Comparison of ENCODE assay signal across 8 cellular contexts in the genomic region with DNA sequence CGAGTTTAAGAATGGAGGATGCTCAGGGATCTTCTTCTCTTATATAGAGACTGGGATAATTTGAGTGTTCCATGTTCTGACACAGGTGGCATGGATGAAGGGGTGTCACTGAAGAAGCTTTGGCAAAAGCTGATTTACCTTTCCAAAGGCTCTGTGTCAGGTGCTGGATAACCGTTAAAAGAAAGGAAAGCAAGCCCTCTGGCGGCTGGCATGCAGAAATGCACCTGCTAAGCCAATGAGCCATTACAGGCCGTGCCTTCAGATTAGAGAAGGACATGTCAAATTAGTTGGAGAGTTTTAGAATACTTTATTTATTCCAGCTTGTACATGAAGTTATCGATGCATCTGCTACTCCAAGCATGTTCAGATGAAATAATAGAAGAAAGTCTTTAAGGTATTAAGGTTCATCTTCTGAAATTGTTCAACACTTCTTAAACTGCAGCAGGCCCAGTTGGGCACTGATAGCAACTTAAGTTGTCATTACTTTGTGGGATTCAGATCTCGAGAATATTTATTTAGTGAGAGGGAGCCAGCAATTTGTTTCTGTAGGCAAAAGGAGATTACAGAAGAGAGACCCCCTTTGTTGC.
DNase-seq lines count a peak whose midpoint lies in the region; ATAC-seq lines count a peak whose summit lies in the region.

No MANE protein-coding gene starts in this region.

- H3K4ac ChIP-seq in mesendoderm (ENCODE audit: low read depth, low read length): no peak overlapping the region

- no peaks in the 10 kb centered on the region for H3K79me1 ChIP-seq in mesendoderm (ENCODE audit: low read length)

- no peak overlapping the region for H2AK5ac ChIP-seq in mesendoderm (ENCODE audit: low read length)

- no peaks in the 10 kb centered on the region for H3K27me3 ChIP-seq in mesendoderm (ENCODE audit: insufficient read depth, low read length, poor library complexity)

- no peak overlapping the region for H2BK5ac ChIP-seq in mesendoderm (ENCODE audit: low read length)

- H3K4me1 Mint-ChIP-seq in activated T-cell treated with anti-CD3 and anti-CD28 coated beads, Interleukin-2, amount 50 U/mL, for 4 hours (ENCODE audit: low read depth): no peaks in the 10 kb centered on the region

- H3K4me3 ChIP-seq in mesendoderm (ENCODE audit: low read length): no peak overlapping the region

- H3K56ac ChIP-seq in mesendoderm (ENCODE audit: low read length): no peak overlapping the region

- no peaks in the 10 kb centered on the region for H3K36me3 ChIP-seq in mesendoderm (ENCODE audit: control insufficient read depth, insufficient read depth, low read length)

- H3K9me3 Mint-ChIP-seq in activated T-cell treated with anti-CD3 and anti-CD28 coated beads, Interleukin-2, amount 50 U/mL, for 4 hours: no peaks in the 10 kb centered on the region

- no peak overlapping the region for H2BK120ac ChIP-seq in mesendoderm (ENCODE audit: low read depth, low read length)

- no peak overlapping the region for H3K4me2 ChIP-seq in mesendoderm (ENCODE audit: low read length)

- no peak overlapping the region for H3K9ac ChIP-seq in mesendoderm (ENCODE audit: low read length)

- no peak overlapping the region for H4K5ac ChIP-seq in mesendoderm (ENCODE audit: low read length)

- no peaks in the 10 kb centered on the region for H3K27me3 Mint-ChIP-seq in activated T-cell treated with anti-CD3 and anti-CD28 coated beads, Interleukin-2, amount 50 U/mL, for 4 hours (ENCODE audit: low read depth)

- DNase-seq in activated T-cell treated with anti-CD3 and anti-CD28 coated beads, Interleukin-2, amount 50 U/mL, for 48 hours: peak; percentile 26
- DNase-seq in activated T-cell treated with anti-CD3 and anti-CD28 coated beads, Interleukin-2, amount 50 U/mL, for 4 hours: no peak
- DNase-seq in HT-29 (ENCODE audit: low spot score) (peak; percentile 38), RPMI7951 (ENCODE audit: low read depth) (peak; percentile 2), dermis blood vessel endothelial cell (peak; percentile 67), mesendoderm (peak; percentile 75)
- DNase-seq in effector CD4-positive, alpha-beta T cell: no peak

- H4K8ac ChIP-seq in mesendoderm (ENCODE audit: low read depth, low read length): no peak overlapping the region

- no peaks in the 10 kb centered on the region for H3K79me2 ChIP-seq in mesendoderm (ENCODE audit: control insufficient read depth, insufficient read depth, low read length)

- H3K36me3 Mint-ChIP-seq in activated T-cell treated with anti-CD3 and anti-CD28 coated beads, Interleukin-2, amount 50 U/mL, for 4 hours (ENCODE audit: insufficient read depth): no peaks in the 10 kb centered on the region

- no peak overlapping the region for H3K23ac ChIP-seq in mesendoderm (ENCODE audit: low read length)

- H3K4me1 ChIP-seq in mesendoderm (ENCODE audit: control insufficient read depth, low read depth, low read length): no peaks in the 10 kb centered on the region

- no peak for ATAC-seq in activated T-cell treated with anti-CD3 and anti-CD28 coated beads, Interleukin-2, amount 50 U/mL, for 4 hours
- ATAC-seq in GM21526 (IDR thresholded peaks at IDR 0.05; ENCODE audit: low FRiP score, unreplicated experiment): peak; percentile 96

- no peak overlapping the region for H2BK15ac ChIP-seq in mesendoderm (replicated peaks; ENCODE audit: low read depth)

- no peak overlapping the region for H3K4me3 Mint-ChIP-seq in activated T-cell treated with anti-CD3 and anti-CD28 coated beads, Interleukin-2, amount 50 U/mL, for 4 hours

- H3K27ac ChIP-seq in mesendoderm (ENCODE audit: low read depth, low read length): no peak overlapping the region

- no CpG with 5 or more reads among the region's 6 CpGs for WGBS in mesendoderm (ENCODE audit: extremely low coverage, insufficient coverage, low lambda C conversion rate)

- H3K18ac ChIP-seq in mesendoderm (ENCODE audit: low read length): no peak overlapping the region

Comparison
In these comparisons a context has a peak if more than half of its experiments do, and no peak if none do; other contexts are left out.
1. DNase-seq: peak in activated T-cell treated with anti-CD3 and anti-CD28 coated beads, Interleukin-2, amount 50 U/mL, for 48 hours (2 of 2), HT-29 (single experiment), RPMI7951 (single experiment), dermis blood vessel endothelial cell (single experiment) and mesendoderm (single experiment); none in activated T-cell treated with anti-CD3 and anti-CD28 coated beads, Interleukin-2, amount 50 U/mL, for 4 hours (single experiment) and effector CD4-positive, alpha-beta T cell (single experiment).